Comparison of ENCODE assay signal across 1 cellular context in the genomic region with DNA sequence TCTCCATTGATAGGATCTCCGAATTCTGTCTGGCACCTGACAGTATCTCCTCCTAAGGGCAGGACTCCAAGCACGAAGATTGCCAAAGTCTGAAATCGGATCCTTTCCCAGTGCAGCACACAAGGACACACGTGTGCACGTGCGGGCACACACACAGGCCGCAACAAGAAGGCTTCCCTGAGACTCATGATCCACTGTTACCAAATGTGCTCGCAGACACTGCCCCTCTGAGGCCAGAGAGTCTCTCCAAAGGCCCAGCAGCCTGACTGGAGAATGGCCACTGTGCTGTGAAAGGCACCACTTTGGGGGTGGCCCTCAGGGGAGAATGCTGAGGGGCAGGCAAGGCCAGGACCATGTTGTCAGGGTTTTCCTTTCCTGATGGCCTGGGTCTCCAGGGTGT.
TF ChIP-seq lines count a peak whose summit lies in the region.

No MANE protein-coding gene starts in this region.

TF ChIP-seq in H1, 55 proteins besides CTCF, POLR2A, EP300 and RAD21 (continued from another document):
- TF ChIP-seq CHD7 (IDR thresholded peaks at IDR 0.05; ENCODE audit: insufficient replicate concordance, low read length) (no peak), YY1 (IDR thresholded peaks at IDR 0.05; ENCODE audit: low read depth, low read length) (no peak)
